Comparison of ENCODE assay signal across 14 cellular contexts in genomic region chr19:6519289-6519688, GRCh38. TPM values are rescaled to one million over a fixed set of nuclear protein-coding genes. Genes with fewer than 3 reads are reported as not detected.
DNase-seq lines count a peak whose midpoint lies in the region; ATAC-seq, FAIRE-seq and TF ChIP-seq lines count a peak whose summit lies in the region.
"Had no signal": no experiment of that assay in that cellular context is flagged by ENCODE, and none has a peak within 500 bp of the region (broad histone marks: within the 10 kb centered on the region; RNA-seq: fewer than 3 reads in every experiment).

No MANE protein-coding gene starts in this region.

- H3K27me3 ChIP-seq in breast epithelium: no peaks in the 10 kb centered on the region
- H3K27me3 ChIP-seq in endothelial cell of umbilical vein (ENCODE audit: control insufficient read depth in 2 of 2, insufficient read depth in 2 of 2, low read length in 2 of 2): no peaks in the 10 kb centered on the region

- BruUV-seq in MCF 10A (replicated peaks; lab: Mats Ljungman, UMichigan) (no TSS peak), endothelial cell of umbilical vein (replicated peaks; lab: Mats Ljungman, UMichigan) (no TSS peak)

- H3K9me3 ChIP-seq in breast epithelium: no peaks in the 10 kb centered on the region
- no peaks in the 10 kb centered on the region for H3K9me3 ChIP-seq in endothelial cell of umbilical vein (replicated peaks; ENCODE audit: control insufficient read depth, insufficient read depth, low read length)

- TF ChIP-seq CTCF in MCF 10A (IDR thresholded peaks at IDR 0.05; ENCODE audit: unreplicated experiment) (no peak), breast epithelium (IDR thresholded peaks at IDR 0.05) (no peak), RWPE1 (conservative IDR thresholded peaks at IDR 0.05; ENCODE audit: low read depth) (no peak), endothelial cell of umbilical vein (IDR thresholded peaks at IDR 0.05; ENCODE audit: extremely low read depth in 1 of 2, insufficient read depth in 1 of 2, low read depth in 1 of 2, low read length in 2 of 2) (no peak)

- H3K4me1 ChIP-seq in breast epithelium (no peaks in the 10 kb centered on the region), endothelial cell of umbilical vein (ENCODE audit: control insufficient read depth, extremely low read depth, insufficient read depth, low read length) (peaks cover 4% of the 10 kb centered on the region)

- H3K4me3 Mint-ChIP-seq in MCF 10A (ENCODE audit: unreplicated experiment): peak overlapping the region; percentile 38
- H3K4me3 Mint-ChIP-seq: GM23338 had no signal

- no peaks in the 10 kb centered on the region for H3K36me3 ChIP-seq in breast epithelium
- H3K36me3 ChIP-seq in endothelial cell of umbilical vein (ENCODE audit: control insufficient read depth in 2 of 2, extremely low read depth in 1 of 2, insufficient read depth in 2 of 2, low read length in 2 of 2): no peaks in the 10 kb centered on the region

- no peaks in the 10 kb centered on the region for H3K9me1 ChIP-seq in endothelial cell of umbilical vein (replicated peaks; ENCODE audit: control insufficient read depth, extremely low read depth, insufficient read depth, low read length)

- DNase-seq in MCF 10A (ENCODE audit: unreplicated experiment): peak; percentile 83
- no peak for DNase-seq in breast epithelium (ENCODE audit: low spot score in 2 of 2)
- DNase-seq in RWPE1 (ENCODE audit: low spot score): peak; percentile 66
- peak; percentile 44 for DNase-seq in endothelial cell of umbilical vein (ENCODE audit: low read depth, low spot score)
- DNase-seq in stromal cell of bone marrow (ENCODE audit: low read depth): peak; percentile 82
- no peak for DNase-seq in left cardiac atrium
- no peak for DNase-seq in stimulated activated CD4-positive, alpha-beta T cell treated with anti-CD3 and anti-CD28 coated beads, Interleukin-1b, Interleukin-23, amount 100 ng/mL, for 48 hours
- DNase-seq: activated CD4-positive, alpha-beta T cell treated with anti-CD3 and anti-CD28 coated beads, Interleukin-2, amount 50 U/mL, for 4 hours; NCI-H1436; SHP77 had no signal

- dilution Hi-C loops in endothelial cell of umbilical vein (cut with MboI; ENCODE audit: extremely low pct_ligation_motif_present, low sequenced_read_pairs): no loop called here

- no peaks in the 10 kb centered on the region for H3K9me3 Mint-ChIP-seq in MCF 10A (ENCODE audit: unreplicated experiment)

- H3K4me3 ChIP-seq in breast epithelium: no peak overlapping the region
- no peak overlapping the region for H3K4me3 ChIP-seq in endothelial cell of umbilical vein (replicated peaks in 1 of 3; ENCODE audit: insufficient read depth in 1 of 3, low read depth in 1 of 3, low read length in 3 of 3)
- H3K4me3 ChIP-seq: coronary artery, GM23338 had no signal

- ATAC-seq in GM18858 (IDR thresholded peaks at IDR 0.05; ENCODE audit: unreplicated experiment) (no peak), left cardiac atrium (no peak)
- ATAC-seq: GM23338 had no signal

- H4K20me1 ChIP-seq in endothelial cell of umbilical vein (replicated peaks; ENCODE audit: control insufficient read depth, extremely low read depth, insufficient read depth, low read length): no peaks in the 10 kb centered on the region

- no peak overlapping the region for H3K9ac ChIP-seq in endothelial cell of umbilical vein (replicated peaks; ENCODE audit: extremely low read depth, insufficient read depth, low read length)

- peak overlapping the region; percentile 75 for H3K27ac Mint-ChIP-seq in MCF 10A (ENCODE audit: low read depth, unreplicated experiment)
- H3K27ac Mint-ChIP-seq: CD14-positive monocyte, GM23338 had no signal

- no peak for TF ChIP-seq POLR2A in breast epithelium (IDR thresholded peaks at IDR 0.05)
- no peak for TF ChIP-seq POLR2A in endothelial cell of umbilical vein (IDR thresholded peaks at IDR 0.05; ENCODE audit: low read depth, low read length)

- no peaks in the 10 kb centered on the region for H3K27me3 Mint-ChIP-seq in MCF 10A (ENCODE audit: insufficient read depth, unreplicated experiment)

- POLR2A ChIA-PET in MCF 10A (lab: Yijun Ruan, JAX) (interaction anchor here (0.6 to 1.4 kb wide), 5 partner anchors 11 to 147 kb away, joined by 3 to 6 read pairs (median 3); partner anchors contain the start of genes ALKBH7 and TNFSF9), RWPE1 (lab: Yijun Ruan, JAX; ENCODE audit: low non-redundant PET) (no interaction called here), endothelial cell of umbilical vein (lab: Charles Lee) (no interaction called here)

- CTCF ChIA-PET in MCF 10A (lab: Yijun Ruan, JAX) (interaction anchor here (0.6 to 7.4 kb wide), 4 partner anchors 43 to 532 kb away, joined by 3 to 80 read pairs (median 4); no protein-coding TSS in a partner anchor), RWPE1 (lab: Yijun Ruan, JAX) (no interaction called here), endothelial cell of umbilical vein (lab: Charles Lee) (interaction anchor here (7.3 kb wide), 1 partner anchor 112 kb away, joined by 100 read pairs; no protein-coding TSS in a partner anchor)

- H2AFZ ChIP-seq in endothelial cell of umbilical vein (ENCODE audit: low read depth, low read length): no peak overlapping the region
- H2AFZ ChIP-seq: GM23338 had no signal

- peaks cover 22% of the 10 kb centered on the region for H3K4me1 Mint-ChIP-seq in MCF 10A (ENCODE audit: insufficient read depth, unreplicated experiment)

- intact Hi-C loops in MCF 10A (cut with micrococcal nuclease): loop anchor here (5.0 kb wide), 1 partner anchor 43 kb away; no protein-coding TSS in a partner anchor
- intact Hi-C loops in breast epithelium (cut with DNase I; ENCODE audit: low total_unique reads): no loop called here
- intact Hi-C loops in endothelial cell of umbilical vein (cut with micrococcal nuclease): no loop called here
- intact Hi-C loops in left cardiac atrium (cut with DNase I): loop anchor here (5.0 kb wide), 2 partner anchors 113 to 218 kb away; partner anchors contain the start of genes GPR108 (in 1 of the 2) and TRIP10 (in 1 of the 2)

- H3K4me2 ChIP-seq in endothelial cell of umbilical vein (ENCODE audit: insufficient read depth, low read length): no peak overlapping the region
- H3K4me2 ChIP-seq: GM23338 had no signal

- no peak overlapping the region for H3K27ac ChIP-seq in breast epithelium
- peak overlapping the region; percentile 69 for H3K27ac ChIP-seq in RWPE1
- no peak overlapping the region for H3K27ac ChIP-seq in endothelial cell of umbilical vein (ENCODE audit: insufficient read depth, low read depth, low read length)
- H3K27ac ChIP-seq: coronary artery had no signal

- H3K36me3 Mint-ChIP-seq in MCF 10A (ENCODE audit: insufficient read depth, unreplicated experiment): no peaks in the 10 kb centered on the region
- H3K36me3 Mint-ChIP-seq: CD14-positive monocyte had no signal

- H3K79me2 ChIP-seq in endothelial cell of umbilical vein (ENCODE audit: control insufficient read depth, insufficient read depth, low read length): no peaks in the 10 kb centered on the region

- FAIRE-seq in endothelial cell of umbilical vein (lab: Jason Lieb, UNC): peak; percentile 71

RNA-seq across cellular contexts. Expression of gene TNFSF9, which starts 11.5 kb away (rescaled TPM):
- total RNA-seq in MCF 10A (2022) (6.2 and 6.9 TPM in 2 replicates), breast epithelium (1 to 10 TPM in 1 of 3 donors, under 1 TPM in 2; 0.33 to 1.6 (median 0.44) TPM), endothelial cell of umbilical vein (0.53 and 0.72 TPM in 2 replicates), left cardiac atrium (under 1 TPM; 0.29 to 0.71 TPM)
- polyA plus RNA-seq in endothelial cell of umbilical vein: 0.52 and 0.88 TPM in 2 replicates
- 0.27 and 0.42 TPM in 2 replicates for polyA plus RNA-seq in endothelial cell of umbilical vein (2011; cell fraction: cytosol; rRNA removed)
- 0.21 TPM in 1 of 2 replicates, not detected in the other for polyA plus RNA-seq in endothelial cell of umbilical vein (2011; cell fraction: nucleus; rRNA removed)
- polyA plus RNA-seq in endothelial cell of umbilical vein (2012): 3.9 and 4.2 TPM in 2 replicates
- 0.17 and 0.36 TPM in 2 replicates for polyA minus RNA-seq in endothelial cell of umbilical vein
- 15.4 TPM for polyA minus RNA-seq in endothelial cell of umbilical vein (2011; cell fraction: cytosol; rRNA and poly(A)+ RNA removed)
- polyA minus RNA-seq in endothelial cell of umbilical vein (2011; cell fraction: nucleus; rRNA and poly(A)+ RNA removed): 0.34 TPM in 1 of 2 replicates, not detected in the other

RNA-seq across cellular contexts. Expression of gene TUBB4A, which starts 17.2 kb away (rescaled TPM):
- total RNA-seq in MCF 10A (2022): not detected in 2 replicates
- total RNA-seq in breast epithelium: under 1 TPM in 1 of 3 donors, not detected in 2; 0.48 TPM
- not detected in 2 replicates for total RNA-seq in endothelial cell of umbilical vein
- polyA plus RNA-seq in endothelial cell of umbilical vein: not detected in 2 replicates
- not detected in 2 replicates for polyA plus RNA-seq in endothelial cell of umbilical vein (2011; cell fraction: cytosol; rRNA removed)
- not detected in 2 replicates for polyA plus RNA-seq in endothelial cell of umbilical vein (2011; cell fraction: nucleus; rRNA removed)
- 0.12 and 0.30 TPM in 2 replicates for polyA plus RNA-seq in endothelial cell of umbilical vein (2012)
- polyA minus RNA-seq in endothelial cell of umbilical vein: not detected in 2 replicates
- polyA minus RNA-seq in endothelial cell of umbilical vein (2011; cell fraction: cytosol; rRNA and poly(A)+ RNA removed): not detected
- polyA minus RNA-seq in endothelial cell of umbilical vein (2011; cell fraction: nucleus; rRNA and poly(A)+ RNA removed): not detected in 2 replicates
- total RNA-seq in left cardiac atrium: 1 to 10 TPM in 1 of 2 donors, under 1 TPM in 1; 0.94 to 4.2 TPM
- polyA plus RNA-seq: CD14-positive monocyte had no signal

RNA-seq across cellular contexts. Expression of gene DENND1C, which starts 37.7 kb away (rescaled TPM):
- total RNA-seq in MCF 10A (2022) (not detected in 2 replicates), breast epithelium (1 to 10 TPM; 1.3 to 3.2 (median 2.5) TPM), endothelial cell of umbilical vein (not detected in 2 replicates), left cardiac atrium (1 to 10 TPM; 1.1 to 1.9 TPM)
- not detected in 2 replicates for polyA plus RNA-seq in endothelial cell of umbilical vein
- polyA plus RNA-seq in endothelial cell of umbilical vein (2011; cell fraction: cytosol; rRNA removed): not detected in 2 replicates
- polyA plus RNA-seq in endothelial cell of umbilical vein (2011; cell fraction: nucleus; rRNA removed): not detected in 2 replicates
- polyA plus RNA-seq in endothelial cell of umbilical vein (2012): not detected in 2 replicates
- polyA minus RNA-seq in endothelial cell of umbilical vein: not detected in 2 replicates
- polyA minus RNA-seq in endothelial cell of umbilical vein (2011; cell fraction: cytosol; rRNA and poly(A)+ RNA removed): not detected
- not detected in 2 replicates for polyA minus RNA-seq in endothelial cell of umbilical vein (2011; cell fraction: nucleus; rRNA and poly(A)+ RNA removed)

RNA-seq across cellular contexts. Expression of gene CRB3, which starts 55.2 kb away (rescaled TPM):
- total RNA-seq in MCF 10A (2022) (13.6 and 15.6 TPM in 2 replicates), breast epithelium (10 to 100 TPM in 2 of 3 donors, under 1 TPM in 1; 0.48 to 30.7 (median 24.6) TPM), endothelial cell of umbilical vein (not detected in 2 replicates), left cardiac atrium (not detected)
- polyA plus RNA-seq in endothelial cell of umbilical vein: not detected in 2 replicates
- not detected in 2 replicates for polyA plus RNA-seq in endothelial cell of umbilical vein (2011; cell fraction: cytosol; rRNA removed)
- polyA plus RNA-seq in endothelial cell of umbilical vein (2011; cell fraction: nucleus; rRNA removed): not detected in 2 replicates
- not detected in 2 replicates for polyA plus RNA-seq in endothelial cell of umbilical vein (2012)
- polyA minus RNA-seq in endothelial cell of umbilical vein: not detected in 2 replicates
- polyA minus RNA-seq in endothelial cell of umbilical vein (2011; cell fraction: cytosol; rRNA and poly(A)+ RNA removed): 4.8 TPM
- polyA minus RNA-seq in endothelial cell of umbilical vein (2011; cell fraction: nucleus; rRNA and poly(A)+ RNA removed): not detected in 2 replicates
- polyA plus RNA-seq: CD14-positive monocyte had no signal

RNA-seq across cellular contexts. Expression of gene SLC25A23, which starts 59.7 kb away (rescaled TPM):
- total RNA-seq in MCF 10A (2022) (14.5 and 21.3 TPM in 2 replicates), breast epithelium (10 to 100 TPM; 14.0 to 37.8 (median 18.4) TPM), endothelial cell of umbilical vein (33.5 and 37.6 TPM in 2 replicates), left cardiac atrium (10 to 100 TPM; 58.8 to 69.2 TPM)
- polyA plus RNA-seq in endothelial cell of umbilical vein: 10.2 and 12.8 TPM in 2 replicates
- polyA plus RNA-seq in endothelial cell of umbilical vein (2011; cell fraction: cytosol; rRNA removed): 9.7 and 11.5 TPM in 2 replicates
- 8.1 and 9.2 TPM in 2 replicates for polyA plus RNA-seq in endothelial cell of umbilical vein (2011; cell fraction: nucleus; rRNA removed)
- polyA plus RNA-seq in endothelial cell of umbilical vein (2012): 29.9 and 32.5 TPM in 2 replicates
- polyA minus RNA-seq in endothelial cell of umbilical vein: 15.5 and 16.0 TPM in 2 replicates
- polyA minus RNA-seq in endothelial cell of umbilical vein (2011; cell fraction: cytosol; rRNA and poly(A)+ RNA removed): 18.4 TPM
- polyA minus RNA-seq in endothelial cell of umbilical vein (2011; cell fraction: nucleus; rRNA and poly(A)+ RNA removed): 4.6 and 5.5 TPM in 2 replicates

Comparison
In these comparisons a context has a peak if more than half of its experiments do, and no peak if none do; other contexts are left out.
1. DNase-seq: peak in MCF 10A (single experiment), RWPE1 (single experiment), endothelial cell of umbilical vein (single experiment) and stromal cell of bone marrow (single experiment); none in breast epithelium (0 of 2), left cardiac atrium (single experiment) and stimulated activated CD4-positive, alpha-beta T cell treated with anti-CD3 and anti-CD28 coated beads, Interleukin-1b, Interleukin-23, amount 100 ng/mL, for 48 hours (single experiment).
2. intact Hi-C loops: an anchor here in MCF 10A (5.0 kb wide) and left cardiac atrium (5.0 kb wide); none called in breast epithelium and endothelial cell of umbilical vein.